Comparison of ENCODE assay signal across 9 cellular contexts in the genomic region with DNA sequence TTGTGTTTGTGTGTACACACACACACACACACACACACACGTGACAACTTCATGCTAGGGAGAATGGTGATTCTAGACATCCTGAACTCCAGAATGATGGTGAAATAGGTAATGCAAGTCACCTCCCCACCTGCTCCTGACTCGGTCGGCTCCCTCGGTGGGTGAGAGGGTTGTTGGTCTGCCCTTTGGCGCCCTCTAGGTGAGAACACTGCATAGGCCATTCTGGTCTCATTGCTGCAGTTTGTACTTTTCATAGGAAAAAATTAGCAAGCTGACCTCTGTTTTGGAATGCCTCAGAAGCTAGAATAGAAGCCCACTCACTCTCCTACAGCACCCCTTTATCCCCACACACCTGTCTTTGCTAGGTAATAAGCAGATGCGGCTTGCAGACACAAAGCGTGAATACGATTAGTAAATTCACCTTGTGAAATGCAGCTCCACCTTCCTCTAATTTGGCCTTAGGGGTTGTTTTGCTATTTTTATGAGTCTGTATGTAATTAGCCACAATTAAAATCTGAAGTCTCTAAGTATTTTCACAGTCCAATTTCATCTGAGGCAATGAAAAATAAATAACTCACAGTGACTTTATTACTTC.
A peak's percentile ranks its signal among the peaks of the same experiment; 100 is the strongest.
DNase-seq lines count a peak whose midpoint lies in the region; ATAC-seq and TF ChIP-seq lines count a peak whose summit lies in the region.
"Had no signal": no experiment of that assay in that cellular context is flagged by ENCODE, and none has a peak within 500 bp of the region (broad histone marks: within the 10 kb centered on the region; RNA-seq: fewer than 3 reads in every experiment).

No MANE protein-coding gene starts in this region.

- in situ Hi-C loops in astrocyte of the cerebellum (cut with HindIII; ENCODE audit: low sequenced_read_pairs) = no loop called here

- DNase-seq in NCI-H2081 (lab: John Stamatoyannopoulos, UW) (peak; percentile 62 to 70), NCI-H2081 treated with DMSO at 0.1 percent for 48 hours (lab: John Stamatoyannopoulos, UW) (no peak), NCI-H128 (lab: John Stamatoyannopoulos, UW; ENCODE audit: unreplicated experiment) (peak; percentile 59), SW480 (ENCODE audit: low spot score) (peak; percentile 65), astrocyte of the cerebellum (ENCODE audit: low read depth) (peak; percentile 20), iris pigment epithelial cell (ENCODE audit: low read depth) (peak; percentile 49)
- DNase-seq in stimulated activated CD4-positive, alpha-beta T cell treated with anti-CD3 and anti-CD28 coated beads, Interleukin-2, amount 100 ng/mL, for 48 hours = peak; percentile 60

- peak; percentile 91 for TF ChIP-seq CTCF in astrocyte of the cerebellum (IDR thresholded peaks at IDR 0.05; ENCODE audit: low read depth, low read length, missing control alignments)

- ATAC-seq in HG02763 (IDR thresholded peaks at IDR 0.05; ENCODE audit: unreplicated experiment) = no peak

- H3K4me3 ChIP-seq in astrocyte of the cerebellum (ENCODE audit: low read depth, low read length) = no peak overlapping the region
- H3K4me3 ChIP-seq: BLaER1 had no signal
